Comparison of ENCODE assay signal across 28 cellular contexts in genomic region chr21:37522641-37523295, GRCh38.
A peak's percentile ranks its signal among the peaks of the same experiment; 100 is the strongest.
DNase-seq lines count a peak whose midpoint lies in the region; ATAC-seq and TF ChIP-seq lines count a peak whose summit lies in the region.
"Had no signal": no experiment of that assay in that cellular context is flagged by ENCODE, and none has a peak within 500 bp of the region (broad histone marks: within the 10 kb centered on the region; RNA-seq: fewer than 3 reads in every experiment).

No MANE protein-coding gene starts in this region.

- peaks cover 2% of the 10 kb centered on the region for H3K36me3 Mint-ChIP-seq in activated naive CD4-positive, alpha-beta T cell treated with anti-CD3 and anti-CD28 coated beads, Interleukin-2, amount 50 U/mL, for 24 hours
- H3K36me3 Mint-ChIP-seq in IgD-negative memory B cell, result no peaks in the 10 kb centered on the region
- no peaks in the 10 kb centered on the region for H3K36me3 Mint-ChIP-seq in activated T-helper 17 cell treated with anti-CD3 and anti-CD28 coated beads, Interleukin-2, amount 50 U/mL, for 72 hours (ENCODE audit: low read depth)
- H3K36me3 Mint-ChIP-seq in osteocyte (ENCODE audit: unreplicated experiment), result peaks cover 6% of the 10 kb centered on the region
- peaks cover 2% of the 10 kb centered on the region for H3K36me3 Mint-ChIP-seq in activated CD4-positive, alpha-beta memory T cell treated with anti-CD3 and anti-CD28 coated beads for 36 hours

- H3K4me3 Mint-ChIP-seq in activated naive CD4-positive, alpha-beta T cell treated with anti-CD3 and anti-CD28 coated beads, Interleukin-2, amount 50 U/mL, for 24 hours, result no peak overlapping the region
- H3K4me3 Mint-ChIP-seq in IgD-negative memory B cell (peak overlapping the region in 1 of 4 donors; percentile 14), osteocyte (ENCODE audit: unreplicated experiment) (no peak overlapping the region)
- H3K4me3 Mint-ChIP-seq in activated T-helper 17 cell treated with anti-CD3 and anti-CD28 coated beads, Interleukin-2, amount 50 U/mL, for 72 hours, result no peak overlapping the region
- H3K4me3 Mint-ChIP-seq in activated CD4-positive, alpha-beta memory T cell treated with anti-CD3 and anti-CD28 coated beads for 36 hours, result no peak overlapping the region

- CTCF ChIA-PET in activated CD4-positive, alpha-beta memory T cell treated with anti-CD3 and anti-CD28 coated beads for 36 hours (lab: Charles Lee), result no interaction called here

- no peak for ATAC-seq in activated T-helper 17 cell treated with anti-CD3 and anti-CD28 coated beads, Interleukin-2, amount 50 U/mL, for 72 hours (replicated peaks)
- no peak for ATAC-seq in Right ventricle myocardium superior (ENCODE audit: poor library complexity)
- ATAC-seq: heart right ventricle, left ventricle myocardium superior, SK-N-SH treated with all-trans-retinoic acid at 6 μM for 48 hours had no signal

- peaks cover 4% of the 10 kb centered on the region for H3K4me1 Mint-ChIP-seq in activated naive CD4-positive, alpha-beta T cell treated with anti-CD3 and anti-CD28 coated beads, Interleukin-2, amount 50 U/mL, for 24 hours
- H3K4me1 Mint-ChIP-seq in IgD-negative memory B cell (peaks cover 0 to 2% (median 0%) of the 10 kb centered on the region in 3 donors), osteocyte (ENCODE audit: unreplicated experiment) (peaks cover 20% of the 10 kb centered on the region)
- H3K4me1 Mint-ChIP-seq in activated T-helper 17 cell treated with anti-CD3 and anti-CD28 coated beads, Interleukin-2, amount 50 U/mL, for 72 hours, result no peaks in the 10 kb centered on the region
- no peaks in the 10 kb centered on the region for H3K4me1 Mint-ChIP-seq in activated CD4-positive, alpha-beta memory T cell treated with anti-CD3 and anti-CD28 coated beads for 36 hours (ENCODE audit: low read depth)

- no peaks in the 10 kb centered on the region for H3K27me3 Mint-ChIP-seq in activated naive CD4-positive, alpha-beta T cell treated with anti-CD3 and anti-CD28 coated beads, Interleukin-2, amount 50 U/mL, for 24 hours
- no peaks in the 10 kb centered on the region for H3K27me3 Mint-ChIP-seq in IgD-negative memory B cell
- H3K27me3 Mint-ChIP-seq in activated T-helper 17 cell treated with anti-CD3 and anti-CD28 coated beads, Interleukin-2, amount 50 U/mL, for 72 hours, result no peaks in the 10 kb centered on the region
- no peaks in the 10 kb centered on the region for H3K27me3 Mint-ChIP-seq in osteocyte (ENCODE audit: unreplicated experiment)
- H3K27me3 Mint-ChIP-seq in activated CD4-positive, alpha-beta memory T cell treated with anti-CD3 and anti-CD28 coated beads for 36 hours, result no peaks in the 10 kb centered on the region

- no peak for DNase-seq in activated naive CD4-positive, alpha-beta T cell treated with Interleukin-2 at 50 U/mL for 16 hours
- DNase-seq in osteocyte (ENCODE audit: extremely low spot score, unreplicated experiment) (peak; percentile 57), Right ventricle myocardium superior (no peak), SHP77 treated with DMSO at 0.1 percent for 48 hours (lab: John Stamatoyannopoulos, UW) (no peak)
- DNase-seq in activated CD4-positive, alpha-beta memory T cell treated with anti-CD3 and anti-CD28 coated beads for 36 hours, result no peak
- DNase-seq: ACHN; activated CD8-positive, alpha-beta memory T cell treated with anti-CD3 and anti-CD28 coated beads for 24 hours; activated naive CD4-positive, alpha-beta T cell; amygdala; BE2C; EL; foreskin melanocyte; H7; heart right ventricle; IMR-90; left ventricle myocardium superior; mesendoderm; NCI-H1092 treated with DMSO at 0.1 percent for 48 hours; NCI-H187 treated with DMSO at 0.1 percent for 48 hours; NCI-H2171; NCI-H510A; nucleus accumbens; stimulated activated CD4-positive, alpha-beta T cell treated with anti-CD3 and anti-CD28 coated beads, Interleukin-4, amount 100 ng/mL, for 1 hour; transverse colon had no signal

- TF ChIP-seq CTCF in osteocyte (IDR thresholded peaks at IDR 0.05), result no peak

- H3K27ac Mint-ChIP-seq in activated naive CD4-positive, alpha-beta T cell treated with anti-CD3 and anti-CD28 coated beads, Interleukin-2, amount 50 U/mL, for 24 hours, result peak overlapping the region; percentile 82
- H3K27ac Mint-ChIP-seq in IgD-negative memory B cell (peak overlapping the region in 2 of 3 donors; percentile 3 to 10), osteocyte (ENCODE audit: unreplicated experiment) (no peak overlapping the region)
- peak overlapping the region; percentile 6 for H3K27ac Mint-ChIP-seq in activated T-helper 17 cell treated with anti-CD3 and anti-CD28 coated beads, Interleukin-2, amount 50 U/mL, for 72 hours
- no peak overlapping the region for H3K27ac Mint-ChIP-seq in activated CD4-positive, alpha-beta memory T cell treated with anti-CD3 and anti-CD28 coated beads for 36 hours

- intact Hi-C loops in Right ventricle myocardium superior (cut with DNase I), result no loop called here
- intact Hi-C loops in activated CD4-positive, alpha-beta memory T cell treated with anti-CD3 and anti-CD28 coated beads for 36 hours (cut with micrococcal nuclease), result no loop called here

- POLR2A ChIA-PET in activated CD4-positive, alpha-beta memory T cell treated with anti-CD3 and anti-CD28 coated beads for 36 hours (lab: Charles Lee), result no interaction called here

- H3K9me3 Mint-ChIP-seq in activated naive CD4-positive, alpha-beta T cell treated with anti-CD3 and anti-CD28 coated beads, Interleukin-2, amount 50 U/mL, for 24 hours, result no peaks in the 10 kb centered on the region
- H3K9me3 Mint-ChIP-seq in IgD-negative memory B cell, result no peaks in the 10 kb centered on the region
- H3K9me3 Mint-ChIP-seq in activated T-helper 17 cell treated with anti-CD3 and anti-CD28 coated beads, Interleukin-2, amount 50 U/mL, for 72 hours, result no peaks in the 10 kb centered on the region
- H3K9me3 Mint-ChIP-seq in osteocyte (ENCODE audit: unreplicated experiment), result no peaks in the 10 kb centered on the region
- no peaks in the 10 kb centered on the region for H3K9me3 Mint-ChIP-seq in activated CD4-positive, alpha-beta memory T cell treated with anti-CD3 and anti-CD28 coated beads for 36 hours

Comparison
In these comparisons a context has a peak if more than half of its experiments do, and no peak if none do; other contexts are left out.
1. H3K27ac Mint-ChIP-seq: peak in activated naive CD4-positive, alpha-beta T cell treated with anti-CD3 and anti-CD28 coated beads, Interleukin-2, amount 50 U/mL, for 24 hours (single experiment), IgD-negative memory B cell (2 of 3) and activated T-helper 17 cell treated with anti-CD3 and anti-CD28 coated beads, Interleukin-2, amount 50 U/mL, for 72 hours (single experiment); none in osteocyte (single experiment) and activated CD4-positive, alpha-beta memory T cell treated with anti-CD3 and anti-CD28 coated beads for 36 hours (single experiment).